14 cellular contexts compared by ENCODE assay signal in the genomic region with DNA sequence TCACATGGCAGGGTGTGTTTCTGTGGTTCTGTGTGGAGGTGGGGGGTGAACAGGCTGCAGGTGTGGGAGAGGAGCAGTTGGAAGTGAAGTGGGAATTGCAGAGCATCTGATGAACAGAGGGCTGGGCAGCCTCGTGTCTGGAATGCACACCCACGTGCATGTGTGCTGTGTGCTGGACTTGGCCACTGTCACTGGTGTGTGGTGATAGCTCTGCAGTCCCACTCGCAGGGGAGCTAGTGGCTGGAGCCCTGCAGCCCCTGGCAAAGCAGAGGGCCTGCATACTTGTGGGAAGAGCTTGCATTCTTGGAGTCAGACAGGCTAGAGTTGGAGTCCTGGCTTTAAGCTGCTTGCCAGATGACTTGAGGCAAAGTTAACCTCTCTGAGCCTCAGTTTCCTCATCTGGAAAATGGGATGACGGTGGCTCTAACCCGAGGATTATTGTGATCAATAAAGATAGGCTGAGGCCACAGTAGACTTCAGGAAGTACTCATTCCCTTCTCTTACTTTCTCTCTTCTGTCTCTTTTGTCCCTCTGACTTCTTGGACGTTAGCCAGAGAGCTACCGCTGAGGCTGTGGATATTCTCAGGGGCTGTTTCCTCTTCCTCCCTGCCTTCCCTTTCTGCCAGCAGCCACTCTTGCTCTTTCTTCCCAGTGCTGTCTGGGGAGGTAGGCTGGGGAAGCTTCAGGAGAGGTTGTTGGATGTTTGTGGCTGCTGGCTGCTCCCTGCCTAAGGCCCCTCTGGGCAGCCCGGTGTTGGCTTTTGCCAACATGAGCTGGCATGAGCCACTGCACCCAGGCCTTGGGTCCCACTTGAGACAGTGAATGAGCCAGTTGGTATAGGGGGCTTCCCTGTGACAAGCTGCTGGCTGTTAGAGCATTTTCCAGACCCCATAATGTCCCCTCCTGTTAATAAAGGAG.
DNase-seq lines count a peak whose midpoint lies in the region; ATAC-seq and TF ChIP-seq lines count a peak whose summit lies in the region.
"Had no signal": no experiment of that assay in that cellular context is flagged by ENCODE, and none has a peak within 500 bp of the region (broad histone marks: within the 10 kb centered on the region; RNA-seq: fewer than 3 reads in every experiment).

No MANE protein-coding gene starts in this region.

- peaks cover 68% of the 10 kb centered on the region for H3K36me3 Mint-ChIP-seq in nephron progenitor cell (ENCODE audit: low read depth)

- H3K4me3 ChIP-seq in coronary artery: no peak overlapping the region
- H3K4me3 ChIP-seq: adrenal gland had no signal

- DNase-seq in NCI-H2196 (lab: John Stamatoyannopoulos, UW; ENCODE audit: unreplicated experiment): peak; percentile 26
- DNase-seq in NCI-H2196 treated with DMSO at 0.1 percent for 48 hours (lab: John Stamatoyannopoulos, UW; ENCODE audit: unreplicated experiment): no peak
- peak; percentile 35 for DNase-seq in NCI-H69 (lab: John Stamatoyannopoulos, UW)
- DNase-seq in coronary artery (ENCODE audit: low spot score): peak; percentile 65
- no peak for DNase-seq in nephron progenitor cell
- DNase-seq in SHP77 (lab: John Stamatoyannopoulos, UW): no peak
- DNase-seq: ACHN; activated CD4-positive, alpha-beta T cell treated with anti-CD3 and anti-CD28 coated beads for 48 hours; erythroblast; kidney glomerular epithelial cell; NCI-H2227 treated with DMSO at 0.1 percent for 48 hours had no signal

- ATAC-seq in GM21723 (IDR thresholded peaks at IDR 0.05; ENCODE audit: unreplicated experiment): no peak
- ATAC-seq in HG02798 (IDR thresholded peaks at IDR 0.05; ENCODE audit: poor library complexity, unreplicated experiment): no peak

- no peaks in the 10 kb centered on the region for H3K9me3 Mint-ChIP-seq in nephron progenitor cell

- no peak overlapping the region for H3K4me3 Mint-ChIP-seq in nephron progenitor cell

- TF ChIP-seq CTCF in coronary artery (IDR thresholded peaks at IDR 0.05): no peak
- TF ChIP-seq CTCF in nephron progenitor cell (IDR thresholded peaks at IDR 0.05): no peak

- H3K27ac ChIP-seq in coronary artery: no peak overlapping the region
- H3K27ac ChIP-seq: adrenal gland had no signal

- no peaks in the 10 kb centered on the region for H3K4me1 Mint-ChIP-seq in nephron progenitor cell

- peaks cover 3% of the 10 kb centered on the region for H3K27me3 Mint-ChIP-seq in nephron progenitor cell (ENCODE audit: low read depth, poor library complexity)

- peak overlapping the region; percentile 92 for H3K27ac Mint-ChIP-seq in nephron progenitor cell

Comparison
In these comparisons a context has a peak if more than half of its experiments do, and no peak if none do; other contexts are left out.
1. DNase-seq: peak in NCI-H2196 (single experiment), NCI-H69 (single experiment) and coronary artery (single experiment); none in NCI-H2196 treated with DMSO at 0.1 percent for 48 hours (single experiment), nephron progenitor cell (single experiment) and SHP77 (0 of 2).